ENCODE assay signal across 19 cellular contexts in genomic region chr4:180372671-180373070, GRCh38.
"Had no signal": no experiment of that assay in that cellular context is flagged by ENCODE, and none has a peak within 500 bp of the region (broad histone marks: within the 10 kb centered on the region; RNA-seq: fewer than 3 reads in every experiment).

No MANE protein-coding gene starts in this region.

- ATAC-seq: esophagus mucosa; gastroesophageal sphincter; heart left ventricle; left cardiac atrium; left lung; left ventricle myocardium superior; lower lobe of right lung; mucosa of descending colon; naive thymus-derived CD8-positive, alpha-beta T cell had no signal

- DNase-seq: colonic mucosa; cortex of kidney; effector memory CD4-positive, alpha-beta T cell; erythroblast; esophagus squamous epithelium; foreskin fibroblast; heart left ventricle; hypothalamus; immature natural killer cell; left cardiac atrium; left lung; left ventricle myocardium superior; lower lobe of right lung; mesenchymal stem cell; mucosa of descending colon; naive B cell; naive thymus-derived CD8-positive, alpha-beta T cell had no signal
